1 cellular context compared by ENCODE assay signal in the genomic region with DNA sequence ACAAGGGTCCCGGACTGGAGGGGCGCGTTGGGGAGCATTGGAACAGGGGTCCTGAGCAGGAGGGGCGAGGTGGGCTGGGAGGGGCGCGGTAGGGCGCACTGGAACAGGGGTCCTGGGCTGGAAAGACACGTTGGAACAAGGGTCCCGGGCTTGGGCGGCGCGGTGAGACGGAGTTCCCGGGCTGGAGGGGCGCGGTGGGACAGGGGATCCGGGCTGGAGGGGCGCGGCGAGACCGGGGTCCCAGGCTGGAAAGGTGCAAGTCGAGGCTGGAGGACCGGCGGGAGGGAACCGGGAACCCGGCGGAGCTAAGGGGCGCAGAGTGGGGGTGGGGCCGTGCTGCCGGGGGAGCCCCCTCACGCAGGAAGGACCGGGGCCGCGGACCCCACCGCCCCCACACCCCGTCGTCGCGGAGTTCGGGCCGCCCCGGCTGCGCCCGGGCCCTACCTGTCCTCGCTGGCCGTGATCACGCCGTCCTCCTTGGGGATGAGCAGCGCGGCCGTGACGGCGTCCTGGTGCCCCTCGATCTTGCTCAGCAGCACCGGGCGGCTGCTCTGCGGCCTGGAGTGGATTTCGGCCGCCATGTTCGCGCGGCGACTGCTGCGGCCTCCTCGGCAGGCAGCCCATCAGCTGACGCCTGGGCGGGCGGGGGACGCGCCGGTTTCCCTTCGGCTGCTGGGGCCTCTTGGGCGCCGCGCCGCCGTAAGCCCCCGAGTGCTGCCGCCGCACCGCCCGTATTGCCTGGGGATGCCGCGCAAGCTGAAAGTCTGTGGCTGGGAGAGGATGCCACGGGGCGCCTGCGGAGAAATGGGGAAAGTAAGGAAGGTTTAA.
TF ChIP-seq lines count a peak whose summit lies in the region.

Gene WDFY1 (minus strand): TSS at position 632 of the 828 bp plus-strand sequence. CDS start 51 bp downstream, at position 581.

TF ChIP-seq in K562, 482 proteins besides CTCF, POLR2A, EP300 and RAD21 (continued from another document and continues in another):
- TF ChIP-seq YY1 (IDR thresholded peaks at IDR 0.05; ENCODE audit: borderline replicate concordance in 1 of 3, control insufficient read depth in 1 of 3, extremely low read depth in 1 of 3, insufficient read depth in 3 of 3, insufficient read length in 1 of 3, insufficient replicate concordance in 2 of 3, low read depth in 1 of 3, low read length in 2 of 3), result peak; percentile 58 to 96 (median 89)
- peak; percentile 65 for TF ChIP-seq NFRKB (IDR thresholded peaks at IDR 0.05; ENCODE audit: low read depth)
- peak; percentile 88 for TF ChIP-seq NFIC (IDR thresholded peaks at IDR 0.05)
- TF ChIP-seq SMC3 (conservative IDR thresholded peaks at IDR 0.05; ENCODE audit: insufficient read depth, low read depth, low read length), result no peak
- 0 out of 2 replicates have a peak, but pooled peaks have one; percentile 62 for TF ChIP-seq FOXP1 (CRISPR knock-in tag; IDR thresholded peaks at IDR 0.05)
- peak; percentile 72 for TF ChIP-seq USF2 (CRISPR knock-in tag; IDR thresholded peaks at IDR 0.05)
- peak; percentile 44; the same call in 1 of the 2 replicates for TF ChIP-seq PML (IDR thresholded peaks at IDR 0.05; ENCODE audit: low read length)
- TF ChIP-seq ZNF354B (CRISPR knock-in tag; IDR thresholded peaks at IDR 0.05), result no peak
- no peak for TF ChIP-seq ZNF507 (tag; conservative IDR thresholded peaks at IDR 0.05)
- TF ChIP-seq PCBP1 (IDR thresholded peaks at IDR 0.05; ENCODE audit: low read depth, low read length, poor library complexity, severe bottlenecking), result peak; percentile 25
- peak; percentile 80 to 86; a peak in 2 of 4 replicates for TF ChIP-seq SIN3A (IDR thresholded peaks at IDR 0.05; ENCODE audit: borderline replicate concordance in 2 of 2, control insufficient read depth in 1 of 2, low read depth in 2 of 2, low read length in 2 of 2)
- no peak for TF ChIP-seq KAT8 (IDR thresholded peaks at IDR 0.05; ENCODE audit: low read depth)
- peak; percentile 35 for TF ChIP-seq MEIS2 (IDR thresholded peaks at IDR 0.05; ENCODE audit: partially characterized antibody)
- no peak for TF ChIP-seq ZNF232 (CRISPR knock-in tag; IDR thresholded peaks at IDR 0.05)
- 0 out of 2 replicates have a peak, but pooled peaks have one; percentile 15 for TF ChIP-seq FOSL1 (tag; conservative IDR thresholded peaks at IDR 0.05)
- peak; percentile 71 for TF ChIP-seq VEZF1 (CRISPR knock-in tag; IDR thresholded peaks at IDR 0.05)
- no peak for TF ChIP-seq FOXK1 (CRISPR knock-in tag; IDR thresholded peaks at IDR 0.05; ENCODE audit: borderline replicate concordance)
- TF ChIP-seq ZNF79 (CRISPR knock-in tag; IDR thresholded peaks at IDR 0.05; ENCODE audit: low read depth), result no peak
- TF ChIP-seq MBD1 (CRISPR knock-in tag; IDR thresholded peaks at IDR 0.05), result no peak
- no peak for TF ChIP-seq SP2 (IDR thresholded peaks at IDR 0.05; ENCODE audit: extremely low read depth, low read depth, low read length, poor library complexity, severe bottlenecking)
- TF ChIP-seq ZC3H8 (IDR thresholded peaks at IDR 0.05), result no peak
- TF ChIP-seq, protein P1, sequence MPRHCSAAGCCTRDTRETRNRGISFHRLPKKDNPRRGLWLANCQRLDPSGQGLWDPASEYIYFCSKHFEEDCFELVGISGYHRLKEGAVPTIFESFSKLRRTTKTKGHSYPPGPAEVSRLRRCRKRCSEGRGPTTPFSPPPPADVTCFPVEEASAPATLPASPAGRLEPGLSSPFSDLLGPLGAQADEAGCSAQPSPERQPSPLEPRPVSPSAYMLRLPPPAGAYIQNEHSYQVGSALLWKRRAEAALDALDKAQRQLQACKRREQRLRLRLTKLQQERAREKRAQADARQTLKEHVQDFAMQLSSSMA (CRISPR knock-in tag; IDR thresholded peaks at IDR 0.05), result no peak
- no peak for TF ChIP-seq BRF1 (IDR thresholded peaks at IDR 0.05; ENCODE audit: borderline replicate concordance, extremely low read depth, insufficient read length)
- TF ChIP-seq ZNF384 (IDR thresholded peaks at IDR 0.05; ENCODE audit: low read depth, low read length), result no peak
- TF ChIP-seq PHF20 (IDR thresholded peaks at IDR 0.05; ENCODE audit: partially characterized antibody), result peak; percentile 56
- no peak for TF ChIP-seq BCOR (IDR thresholded peaks at IDR 0.05)
- TF ChIP-seq ZNF699 (CRISPR knock-in tag; IDR thresholded peaks at IDR 0.05; ENCODE audit: insufficient replicate concordance), result no peak
- TF ChIP-seq FOS (IDR thresholded peaks at IDR 0.05; ENCODE audit: extremely low read depth, insufficient read length), result no peak
- no peak for TF ChIP-seq ZNF830 (CRISPR knock-in tag; IDR thresholded peaks at IDR 0.05)
- peak; percentile 42; the same call in 1 of the 2 replicates for TF ChIP-seq TFE3 (CRISPR knock-in tag; IDR thresholded peaks at IDR 0.05)
- TF ChIP-seq HSF4 (CRISPR knock-in tag; IDR thresholded peaks at IDR 0.05; ENCODE audit: borderline replicate concordance), result no peak
- peak; percentile 31; the same call in 1 of the 2 replicates for TF ChIP-seq JUND (IDR thresholded peaks at IDR 0.05; ENCODE audit: borderline replicate concordance, low read depth, low read length)
- no peak; the same call in 2 of the 3 replicates for TF ChIP-seq JUND (tag; IDR thresholded peaks at IDR 0.05; ENCODE audit: borderline replicate concordance, low read depth, low read length)
- peak; percentile 50 to 68 for TF ChIP-seq NRF1 (conservative IDR thresholded peaks at IDR 0.05 in 1 of 2, IDR thresholded peaks at IDR 0.05 in 1 of 2)
- TF ChIP-seq ZNF780A (CRISPR knock-in tag; IDR thresholded peaks at IDR 0.05), result no peak
- no peak for TF ChIP-seq TAF15 (IDR thresholded peaks at IDR 0.05; ENCODE audit: low read depth, low read length)
- no peak for TF ChIP-seq KLF13 (tag; IDR thresholded peaks at IDR 0.05; ENCODE audit: borderline replicate concordance, low read depth)
- TF ChIP-seq CAMTA2 (CRISPR knock-in tag; conservative IDR thresholded peaks at IDR 0.05), result no peak
- TF ChIP-seq XRCC5 (IDR thresholded peaks at IDR 0.05; ENCODE audit: low read depth, low read length), result peak; percentile 65; the same call in 1 of the 2 replicates
- peak; percentile 84 for TF ChIP-seq CXXC5 (CRISPR knock-in tag; IDR thresholded peaks at IDR 0.05)
- 0 out of 2 replicates have a peak, but pooled peaks have one; percentile 45 for TF ChIP-seq LCOR (CRISPR knock-in tag; IDR thresholded peaks at IDR 0.05)
- TF ChIP-seq CTBP1 (IDR thresholded peaks at IDR 0.05; ENCODE audit: borderline replicate concordance), result peak; percentile 54; the same call in 1 of the 2 replicates
- no peak for TF ChIP-seq FOXA1 (IDR thresholded peaks at IDR 0.05; ENCODE audit: borderline replicate concordance)
- TF ChIP-seq U2AF2 (optimal IDR thresholded peaks at IDR 0.05; ENCODE audit: low read depth, low read length), result no peak
- TF ChIP-seq HMG20A (CRISPR knock-in tag; conservative IDR thresholded peaks at IDR 0.05), result no peak
- TF ChIP-seq ZNF586 (CRISPR knock-in tag; conservative IDR thresholded peaks at IDR 0.05), result no peak
- TF ChIP-seq RB1 (IDR thresholded peaks at IDR 0.05; ENCODE audit: low read depth), result peak; percentile 68
- TF ChIP-seq SUPT5H (IDR thresholded peaks at IDR 0.05), result peak; percentile 71
- TF ChIP-seq POLR2B (IDR thresholded peaks at IDR 0.05; ENCODE audit: low read depth, partially characterized antibody), result peak; percentile 68
- TF ChIP-seq IRF2 (CRISPR knock-in tag; IDR thresholded peaks at IDR 0.05), result no peak
- TF ChIP-seq TBL1XR1 (IDR thresholded peaks at IDR 0.05; ENCODE audit: low read length in 2 of 2), result peak in 1 of 2 experiments; percentile 78; a peak in 1 of 4 replicates
- peak in 1 of 2 experiments; percentile 29; a peak in 1 of 4 replicates for TF ChIP-seq SRF (CRISPR knock-in tag; IDR thresholded peaks at IDR 0.05)
- peak; percentile 95 for TF ChIP-seq SMAD4 (CRISPR knock-in tag; conservative IDR thresholded peaks at IDR 0.05)
- no peak for TF ChIP-seq HDGF (IDR thresholded peaks at IDR 0.05)
- TF ChIP-seq CBX3 (IDR thresholded peaks at IDR 0.05; ENCODE audit: borderline replicate concordance in 1 of 2, low read length in 2 of 2), result peak in 1 of 2 experiments; percentile 74; a peak in 1 of 3 replicates
- TF ChIP-seq, protein P2, sequence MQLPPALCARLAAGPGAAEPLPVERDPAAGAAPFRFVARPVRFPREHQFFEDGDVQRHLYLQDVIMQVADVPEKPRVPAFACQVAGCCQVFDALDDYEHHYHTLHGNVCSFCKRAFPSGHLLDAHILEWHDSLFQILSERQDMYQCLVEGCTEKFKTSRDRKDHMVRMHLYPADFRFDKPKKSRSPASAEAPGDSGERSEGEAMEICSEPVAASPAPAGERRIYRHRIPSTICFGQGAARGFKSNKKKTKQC (CRISPR knock-in tag; IDR thresholded peaks at IDR 0.05), result peak; percentile 74; the same call in 1 of the 2 replicates
- peak; percentile 64; the same call in 1 of the 2 replicates for TF ChIP-seq GABPB1 (CRISPR knock-in tag; IDR thresholded peaks at IDR 0.05)
- TF ChIP-seq ZBTB43 (CRISPR knock-in tag; IDR thresholded peaks at IDR 0.05), result no peak
- no peak for TF ChIP-seq KDM2B (CRISPR knock-in tag; IDR thresholded peaks at IDR 0.05)
- no peak for TF ChIP-seq NR3C1 (CRISPR knock-in tag; IDR thresholded peaks at IDR 0.05)
- no peak for TF ChIP-seq IRF1 (CRISPR knock-in tag; IDR thresholded peaks at IDR 0.05; ENCODE audit: borderline replicate concordance)
- TF ChIP-seq MTA3 (IDR thresholded peaks at IDR 0.05; ENCODE audit: borderline replicate concordance), result peak; percentile 61
- TF ChIP-seq, protein P3, sequence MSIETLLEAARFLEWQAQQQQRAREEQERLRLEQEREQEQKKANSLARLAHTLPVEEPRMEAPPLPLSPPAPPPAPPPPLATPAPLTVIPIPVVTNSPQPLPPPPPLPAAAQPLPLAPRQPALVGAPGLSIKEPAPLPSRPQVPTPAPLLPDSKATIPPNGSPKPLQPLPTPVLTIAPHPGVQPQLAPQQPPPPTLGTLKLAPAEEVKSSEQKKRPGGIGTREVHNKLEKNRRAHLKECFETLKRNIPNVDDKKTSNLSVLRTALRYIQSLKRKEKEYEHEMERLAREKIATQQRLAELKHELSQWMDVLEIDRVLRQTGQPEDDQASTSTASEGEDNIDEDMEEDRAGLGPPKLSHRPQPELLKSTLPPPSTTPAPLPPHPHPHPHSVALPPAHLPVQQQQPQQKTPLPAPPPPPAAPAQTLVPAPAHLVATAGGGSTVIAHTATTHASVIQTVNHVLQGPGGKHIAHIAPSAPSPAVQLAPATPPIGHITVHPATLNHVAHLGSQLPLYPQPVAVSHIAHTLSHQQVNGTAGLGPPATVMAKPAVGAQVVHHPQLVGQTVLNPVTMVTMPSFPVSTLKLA (conservative IDR thresholded peaks at IDR 0.05), result peak in 1 of 2 experiments; percentile 46; a peak in 2 of 4 replicates
